In the genomic region with DNA sequence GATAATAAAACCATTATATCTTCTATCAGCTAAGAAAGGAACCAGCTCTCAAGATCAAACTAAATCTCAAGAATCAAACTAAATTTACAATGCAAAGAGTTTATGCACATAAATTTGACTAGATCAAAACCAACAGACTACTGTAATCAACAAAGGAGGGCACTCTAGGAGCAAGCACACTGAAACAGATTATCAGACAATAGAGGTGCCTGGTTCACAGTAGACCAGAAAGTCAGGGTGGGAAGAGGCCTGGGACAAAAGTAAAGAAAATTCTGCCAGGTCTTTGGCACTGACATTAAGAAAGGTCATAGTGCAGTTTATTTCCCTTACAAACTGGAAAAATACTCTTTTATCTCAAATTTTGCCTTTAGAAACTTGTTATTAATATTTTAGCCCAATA, we compare ENCODE assay signal across 28 cellular contexts.
"Had no signal": no experiment of that assay in that cellular context is flagged by ENCODE, and none has a peak within 500 bp of the region (broad histone marks: within the 10 kb centered on the region; RNA-seq: fewer than 3 reads in every experiment).

No MANE protein-coding gene starts in this region.

- H3K4me1 Mint-ChIP-seq: activated CD4-positive, alpha-beta T cell treated with anti-CD3 and anti-CD28 coated beads, Interleukin-2, amount 10 ng/mL, durations not matched to agents 7 days and 5 days had no signal

- H3K36me3 ChIP-seq: adrenal gland, right lobe of liver, uterus had no signal

- H3K4me3 ChIP-seq: adrenal gland, body of pancreas, esophagus squamous epithelium, left lung, lower lobe of right lung, right lobe of liver, skin epidermis, uterus had no signal

- DNase-seq: activated CD4-positive, alpha-beta memory T cell treated with anti-CD3 and anti-CD28 coated beads, Interleukin-2, amount 10 ng/mL, durations not matched to agents 7 days and 5 days; activated CD4-positive, alpha-beta T cell treated with anti-CD3 and anti-CD28 coated beads for 1 hour; activated CD4-positive, alpha-beta T cell treated with anti-CD3 and anti-CD28 coated beads, Interleukin-2, amount 10 ng/mL, durations not matched to agents 7 days and 5 days; activated effector memory CD4-positive, alpha-beta T cell treated with Interleukin-2 at 50 U/mL for 16 hours; activated naive CD4-positive, alpha-beta T cell treated with anti-CD3 and anti-CD28 coated beads for 36 hours; activated naive CD8-positive, alpha-beta T cell treated with anti-CD3 and anti-CD28 coated beads for 36 hours; activated T-cell treated with anti-CD3 and anti-CD28 coated beads, Interleukin-2, amount 50 U/mL, for 48 hours; adrenal gland; aorta; body of pancreas; cortex of kidney; effector memory CD8-positive, alpha-beta T cell; esophagus squamous epithelium; foreskin melanocyte; left lung; lower lobe of right lung; mesenchymal stem cell; right lobe of liver; stimulated activated CD4-positive, alpha-beta T cell treated with anti-CD3 and anti-CD28 coated beads, Interleukin-4, amount 100 ng/mL, for 24 hours; stimulated activated naive CD8-positive, alpha-beta T cell treated with anti-CD3 and anti-CD28 coated beads, Interleukin-15, amount 100 ng/mL, for 72 hours; substantia nigra; T-helper 2 cell; uterus had no signal

- H3K9me3 Mint-ChIP-seq: activated CD4-positive, alpha-beta memory T cell treated with anti-CD3 and anti-CD28 coated beads, Interleukin-2, amount 10 ng/mL, durations not matched to agents 7 days and 5 days; activated CD4-positive, alpha-beta T cell treated with anti-CD3 and anti-CD28 coated beads, Interleukin-2, amount 10 ng/mL, durations not matched to agents 7 days and 5 days; activated naive CD4-positive, alpha-beta T cell treated with anti-CD3 and anti-CD28 coated beads for 36 hours; activated naive CD8-positive, alpha-beta T cell treated with anti-CD3 and anti-CD28 coated beads for 36 hours; effector memory CD8-positive, alpha-beta T cell; nephron; stimulated activated memory B cell treated with anti-CD40 and anti-IgM and Interleukin-4, amounts not matched to agents 10 μg/mL and 1 μg/mL and 100 μg/mL, for 72 hours; stimulated activated naive CD8-positive, alpha-beta T cell treated with anti-CD3 and anti-CD28 coated beads, Interleukin-15, amount 100 ng/mL, for 72 hours; type B pancreatic cell had no signal

- H3K27ac Mint-ChIP-seq: activated CD4-positive, alpha-beta memory T cell treated with anti-CD3 and anti-CD28 coated beads, Interleukin-2, amount 10 ng/mL, durations not matched to agents 7 days and 5 days; activated CD4-positive, alpha-beta T cell treated with anti-CD3 and anti-CD28 coated beads, Interleukin-2, amount 10 ng/mL, durations not matched to agents 7 days and 5 days; activated naive CD4-positive, alpha-beta T cell treated with anti-CD3 and anti-CD28 coated beads for 36 hours; activated naive CD8-positive, alpha-beta T cell treated with anti-CD3 and anti-CD28 coated beads for 36 hours; nephron; stimulated activated memory B cell treated with anti-CD40 and anti-IgM and Interleukin-4, amounts not matched to agents 10 μg/mL and 1 μg/mL and 100 μg/mL, for 72 hours; stimulated activated naive CD8-positive, alpha-beta T cell treated with anti-CD3 and anti-CD28 coated beads, Interleukin-15, amount 100 ng/mL, for 72 hours; type B pancreatic cell had no signal

- H3K4me3 Mint-ChIP-seq: activated CD4-positive, alpha-beta memory T cell treated with anti-CD3 and anti-CD28 coated beads, Interleukin-2, amount 10 ng/mL, durations not matched to agents 7 days and 5 days; activated CD4-positive, alpha-beta T cell treated with anti-CD3 and anti-CD28 coated beads, Interleukin-2, amount 10 ng/mL, durations not matched to agents 7 days and 5 days; activated naive CD4-positive, alpha-beta T cell treated with anti-CD3 and anti-CD28 coated beads for 36 hours; activated naive CD8-positive, alpha-beta T cell treated with anti-CD3 and anti-CD28 coated beads for 36 hours; effector memory CD8-positive, alpha-beta T cell; nephron; stimulated activated memory B cell treated with anti-CD40 and anti-IgM and Interleukin-4, amounts not matched to agents 10 μg/mL and 1 μg/mL and 100 μg/mL, for 72 hours; stimulated activated naive CD8-positive, alpha-beta T cell treated with anti-CD3 and anti-CD28 coated beads, Interleukin-15, amount 100 ng/mL, for 72 hours; type B pancreatic cell had no signal

- ATAC-seq: body of pancreas; effector memory CD8-positive, alpha-beta T cell; left lung; lower lobe of right lung; right lobe of liver; stimulated activated memory B cell treated with anti-CD40 and anti-IgM and Interleukin-4, amounts not matched to agents 10 μg/mL and 1 μg/mL and 100 μg/mL, for 72 hours; stimulated activated naive CD8-positive, alpha-beta T cell treated with anti-CD3 and anti-CD28 coated beads, Interleukin-15, amount 100 ng/mL, for 72 hours had no signal

- H3K27ac ChIP-seq: adrenal gland, body of pancreas, left lung, lower lobe of right lung, neutrophil, right lobe of liver, uterus had no signal

- H3K27me3 Mint-ChIP-seq: activated CD4-positive, alpha-beta memory T cell treated with anti-CD3 and anti-CD28 coated beads, Interleukin-2, amount 10 ng/mL, durations not matched to agents 7 days and 5 days; activated CD4-positive, alpha-beta T cell treated with anti-CD3 and anti-CD28 coated beads, Interleukin-2, amount 10 ng/mL, durations not matched to agents 7 days and 5 days; activated naive CD8-positive, alpha-beta T cell treated with anti-CD3 and anti-CD28 coated beads for 36 hours; effector memory CD8-positive, alpha-beta T cell; stimulated activated memory B cell treated with anti-CD40 and anti-IgM and Interleukin-4, amounts not matched to agents 10 μg/mL and 1 μg/mL and 100 μg/mL, for 72 hours; stimulated activated naive CD8-positive, alpha-beta T cell treated with anti-CD3 and anti-CD28 coated beads, Interleukin-15, amount 100 ng/mL, for 72 hours; type B pancreatic cell had no signal

- H3K4me1 ChIP-seq: left lung, lower lobe of right lung had no signal

- H3K27me3 ChIP-seq: adrenal gland, body of pancreas, esophagus squamous epithelium, left lung, neutrophil, right lobe of liver, uterus had no signal

- H3K9me3 ChIP-seq: body of pancreas, esophagus squamous epithelium, left lung, lower lobe of right lung, neutrophil, right lobe of liver, uterus had no signal
